Comparison of ENCODE assay signal across 20 cellular contexts in the genomic region with DNA sequence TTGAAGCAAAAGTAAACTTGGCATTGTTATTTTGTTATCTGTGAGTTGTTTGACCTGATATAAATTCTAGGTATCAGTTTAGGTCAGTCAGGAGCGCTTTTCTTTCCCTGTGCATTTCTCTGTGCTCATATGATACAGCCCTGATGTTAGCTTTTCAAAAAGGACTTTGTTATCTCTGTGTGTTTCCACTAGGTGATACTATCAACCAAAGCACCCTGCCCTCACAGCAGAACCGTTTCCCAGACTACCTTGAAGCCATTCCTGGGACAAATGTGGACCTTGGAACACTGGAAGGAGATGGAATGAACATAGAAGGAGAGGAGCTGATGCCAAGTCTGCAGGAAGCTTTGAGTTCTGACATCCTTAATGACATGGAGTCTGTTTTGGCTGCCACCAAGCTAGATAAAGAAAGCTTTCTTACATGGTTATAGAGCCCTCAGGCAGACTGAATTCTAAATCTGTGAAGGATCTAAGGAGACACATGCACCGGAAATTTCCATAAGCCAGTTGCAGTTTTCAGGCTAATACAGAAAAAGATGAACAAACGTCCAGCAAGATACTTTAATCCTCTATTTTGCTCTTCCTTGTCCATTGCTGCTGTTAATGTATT.
A peak's percentile ranks its signal among the peaks of the same experiment; 100 is the strongest.
DNase-seq lines count a peak whose midpoint lies in the region; ATAC-seq and TF ChIP-seq lines count a peak whose summit lies in the region.
"Had no signal": no experiment of that assay in that cellular context is flagged by ENCODE, and none has a peak within 500 bp of the region (broad histone marks: within the 10 kb centered on the region; RNA-seq: fewer than 3 reads in every experiment).

No MANE protein-coding gene starts in this region.

- in situ Hi-C loops in mammary epithelial cell (cut with MboI; ENCODE audit: low sequenced_read_pairs in 2 of 2): no loop called here

- intact Hi-C loops in MCF 10A (cut with micrococcal nuclease) (loop anchor here (5.0 kb wide), 1 partner anchor 38 kb away; no protein-coding TSS in a partner anchor), mammary epithelial cell (cut with micrococcal nuclease) (loop anchor here (10.0 kb wide), 1 partner anchor 315 kb away; the partner anchor contains the start of genes ANGPTL5 and CEP126), breast epithelium (cut with DNase I; ENCODE audit: low total_unique reads) (no loop called here), uterus (cut with DNase I; ENCODE audit: low total_unique reads) (no loop called here)

- no peak for TF ChIP-seq CTCF in MCF 10A (IDR thresholded peaks at IDR 0.05; ENCODE audit: unreplicated experiment)
- no peak for TF ChIP-seq CTCF in mammary epithelial cell (conservative IDR thresholded peaks at IDR 0.05 in 1 of 2, IDR thresholded peaks at IDR 0.05 in 1 of 2; ENCODE audit: extremely low read depth in 1 of 2, insufficient read depth in 1 of 2, low read depth in 1 of 2, low read length in 2 of 2)
- TF ChIP-seq CTCF in breast epithelium (IDR thresholded peaks at IDR 0.05): no peak
- TF ChIP-seq CTCF in nephron (IDR thresholded peaks at IDR 0.05; ENCODE audit: unreplicated experiment in 3 of 3): no peak
- no peak for TF ChIP-seq CTCF in uterus (IDR thresholded peaks at IDR 0.05)

- dilution Hi-C loops in mammary epithelial cell (cut with HindIII; ENCODE audit: low sequenced_read_pairs): no loop called here

- DNase-seq in MCF 10A (ENCODE audit: unreplicated experiment): no peak
- DNase-seq in mammary epithelial cell: no peak
- DNase-seq in breast epithelium (ENCODE audit: low spot score in 2 of 2): no peak
- DNase-seq in uterus: no peak
- DNase-seq in NCI-H187 treated with DMSO at 0.1 percent for 48 hours (lab: John Stamatoyannopoulos, UW): no peak
- DNase-seq in HCEC 1CT: no peak
- DNase-seq: activated naive CD8-positive, alpha-beta T cell treated with anti-CD3 and anti-CD28 coated beads for 36 hours; dermis blood vessel endothelial cell; NCI-H146; NCI-H82; OCI-M1; stimulated activated naive CD4-positive, alpha-beta T cell; T1000; upper lobe of left lung had no signal

- no peak overlapping the region for H3K4me3 ChIP-seq in mammary epithelial cell (replicated peaks in 1 of 3; ENCODE audit: insufficient read depth in 1 of 3, low read depth in 2 of 3, low read length in 3 of 3)
- no peak overlapping the region for H3K4me3 ChIP-seq in breast epithelium
- H3K4me3 ChIP-seq in uterus: no peak overlapping the region
- H3K4me3 ChIP-seq: A549, BLaER1, HAP-1, upper lobe of left lung had no signal

- H3K4me1 ChIP-seq in mammary epithelial cell (ENCODE audit: insufficient read depth, low read length): peaks cover 44% of the 10 kb centered on the region
- peaks cover 0 to 13% of the 10 kb centered on the region in 2 donors for H3K4me1 ChIP-seq in breast epithelium
- no peaks in the 10 kb centered on the region for H3K4me1 ChIP-seq in uterus
- H3K4me1 ChIP-seq: BLaER1, HAP-1 had no signal

- H3K27me3 Mint-ChIP-seq in MCF 10A (ENCODE audit: insufficient read depth, unreplicated experiment) (no peaks in the 10 kb centered on the region), nephron (ENCODE audit: low read depth) (no peaks in the 10 kb centered on the region)

- CTCF ChIA-PET in MCF 10A (lab: Yijun Ruan, JAX): interaction anchor here (0.6 to 1.3 kb wide), 5 partner anchors 23 to 1919 kb away, joined by 3 to 5 read pairs (median 4); no protein-coding TSS in a partner anchor
- CTCF ChIA-PET in mammary epithelial cell (lab: Charles Lee; ENCODE audit: low non-redundant PET): interaction anchor here (0.6 kb wide), 1 partner anchor 39 kb away, joined by 6 read pairs; no protein-coding TSS in a partner anchor

- BruUV-seq in MCF 10A (replicated peaks; lab: Mats Ljungman, UMichigan) (no TSS peak), mammary epithelial cell (replicated peaks; lab: Mats Ljungman, UMichigan) (no TSS peak)

- POLR2A ChIA-PET in MCF 10A (lab: Yijun Ruan, JAX): interaction anchor here (0.8 to 3.5 kb wide), 8 partner anchors 9 to 115 kb away, joined by 3 to 17 read pairs (median 4); no protein-coding TSS in a partner anchor

- peaks cover 69% of the 10 kb centered on the region for H3K36me3 Mint-ChIP-seq in MCF 10A (ENCODE audit: insufficient read depth, unreplicated experiment)
- H3K36me3 Mint-ChIP-seq in nephron (ENCODE audit: low read depth): peaks cover 73% of the 10 kb centered on the region
- H3K36me3 Mint-ChIP-seq: activated naive CD8-positive, alpha-beta T cell treated with anti-CD3 and anti-CD28 coated beads for 36 hours had no signal

- H2AFZ ChIP-seq in mammary epithelial cell (ENCODE audit: low read depth, low read length): no peak overlapping the region

- H3K27ac ChIP-seq in mammary epithelial cell (ENCODE audit: insufficient read depth, low read depth, low read length) (no peak overlapping the region), breast epithelium (peak overlapping the region; percentile 2 to 15), uterus (peak overlapping the region; percentile 3 to 6)
- H3K27ac ChIP-seq: A549, BLaER1, neutrophil had no signal

- ATAC-seq in HG03460 (IDR thresholded peaks at IDR 0.05; ENCODE audit: unreplicated experiment): no peak
- ATAC-seq: A549 had no signal

- peaks cover 21% of the 10 kb centered on the region for H3K36me3 ChIP-seq in mammary epithelial cell (ENCODE audit: insufficient read depth, low read length)
- H3K36me3 ChIP-seq in breast epithelium: no peaks in the 10 kb centered on the region
- H3K36me3 ChIP-seq in uterus: no peaks in the 10 kb centered on the region
- H3K36me3 ChIP-seq: neutrophil had no signal

- H3K27me3 ChIP-seq in mammary epithelial cell (ENCODE audit: insufficient read depth, low read length) (no peaks in the 10 kb centered on the region), breast epithelium (no peaks in the 10 kb centered on the region), uterus (no peaks in the 10 kb centered on the region)
- H3K27me3 ChIP-seq: BLaER1, upper lobe of left lung had no signal

- 30% methylated on average over 4 of the region's 4 CpGs for WGBS in mammary epithelial cell (ENCODE audit: low coverage, missing lambda C conversion rate)

- peaks cover 15% of the 10 kb centered on the region for H3K79me2 ChIP-seq in mammary epithelial cell (ENCODE audit: insufficient read depth, low read length)

- no peaks in the 10 kb centered on the region for H4K20me1 ChIP-seq in mammary epithelial cell (ENCODE audit: insufficient read depth, low read length)
- H4K20me1 ChIP-seq: BLaER1 had no signal

- no peaks in the 10 kb centered on the region for H3K9me3 Mint-ChIP-seq in MCF 10A (ENCODE audit: unreplicated experiment)
- H3K9me3 Mint-ChIP-seq in nephron: no peaks in the 10 kb centered on the region
- H3K9me3 Mint-ChIP-seq: activated naive CD8-positive, alpha-beta T cell treated with anti-CD3 and anti-CD28 coated beads for 36 hours had no signal

- TF ChIP-seq POLR2A in breast epithelium (IDR thresholded peaks at IDR 0.05) (no peak), uterus (IDR thresholded peaks at IDR 0.05) (no peak)

- H3K4me2 ChIP-seq in mammary epithelial cell (ENCODE audit: insufficient read depth, low read depth, low read length): no peak overlapping the region
- H3K4me2 ChIP-seq: A549, BLaER1 had no signal

- H3K27ac Mint-ChIP-seq in MCF 10A (ENCODE audit: low read depth, unreplicated experiment) (peak overlapping the region; percentile 59), nephron (peak overlapping the region; percentile 61 to 82 (median 69))
- H3K27ac Mint-ChIP-seq: activated naive CD8-positive, alpha-beta T cell treated with anti-CD3 and anti-CD28 coated beads for 36 hours had no signal

- H3K4me1 Mint-ChIP-seq in MCF 10A (ENCODE audit: insufficient read depth, unreplicated experiment) (peaks cover 31% of the 10 kb centered on the region), nephron (peaks cover 41% of the 10 kb centered on the region)
- H3K4me1 Mint-ChIP-seq: activated naive CD8-positive, alpha-beta T cell treated with anti-CD3 and anti-CD28 coated beads for 36 hours had no signal

- H3K9ac ChIP-seq in mammary epithelial cell (ENCODE audit: insufficient read depth, low read length): no peak overlapping the region
- H3K9ac ChIP-seq: BLaER1 had no signal

- H3K4me3 Mint-ChIP-seq in MCF 10A (ENCODE audit: unreplicated experiment) (no peak overlapping the region), nephron (no peak overlapping the region)
- H3K4me3 Mint-ChIP-seq: activated naive CD8-positive, alpha-beta T cell treated with anti-CD3 and anti-CD28 coated beads for 36 hours had no signal

- no peaks in the 10 kb centered on the region for H3K9me3 ChIP-seq in mammary epithelial cell (replicated peaks; ENCODE audit: insufficient read depth, low read length)
- no peaks in the 10 kb centered on the region for H3K9me3 ChIP-seq in breast epithelium
- H3K9me3 ChIP-seq in uterus: no peaks in the 10 kb centered on the region
- H3K9me3 ChIP-seq: A549, BLaER1, HAP-1, neutrophil, upper lobe of left lung had no signal

Comparison
In these comparisons a context has a peak if more than half of its experiments do, and no peak if none do; other contexts are left out.
1. intact Hi-C loops: an anchor here in MCF 10A (5.0 kb wide) and mammary epithelial cell (10.0 kb wide); none called in breast epithelium and uterus.